In the genomic region with DNA sequence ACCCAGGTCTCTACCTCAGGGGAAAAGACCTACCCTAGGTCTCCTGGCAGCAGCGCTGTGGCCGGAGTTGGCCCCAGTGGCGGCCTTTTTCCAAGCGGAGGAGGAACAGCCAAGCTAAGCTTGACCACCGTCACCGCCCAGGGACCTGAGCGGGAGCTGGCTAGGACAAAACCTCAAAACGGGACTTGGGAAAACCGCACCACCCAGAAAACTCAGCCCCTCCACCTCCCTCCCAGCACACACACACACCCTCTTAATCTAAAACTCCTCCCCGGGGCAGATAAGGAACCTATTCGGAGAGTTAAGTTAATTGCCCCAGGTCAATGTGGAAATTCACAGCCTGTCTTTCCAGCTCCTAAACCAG, we compare ENCODE assay signal across 9 cellular contexts. TPM values are rescaled to one million over a fixed set of nuclear protein-coding genes. Genes with fewer than 3 reads are reported as not detected.
A peak's percentile ranks its signal among the peaks of the same experiment; 100 is the strongest.
DNase-seq lines count a peak whose midpoint lies in the region; ATAC-seq, FAIRE-seq and TF ChIP-seq lines count a peak whose summit lies in the region.
"Had no signal": no experiment of that assay in that cellular context is flagged by ENCODE, and none has a peak within 500 bp of the region (broad histone marks: within the 10 kb centered on the region; RNA-seq: fewer than 3 reads in every experiment).

No MANE protein-coding gene starts in this region.

- intact Hi-C loops in Calu3 (cut with micrococcal nuclease; ENCODE audit: unreplicated experiment) = loop anchor here (5.0 to 10.0 kb wide), 3 partner anchors 78 to 200 kb away; no protein-coding TSS in a partner anchor
- intact Hi-C loops in esophagus muscularis mucosa (cut with DNase I) = loop anchor here (10.0 kb wide), 1 partner anchor 190 kb away; no protein-coding TSS in a partner anchor

- H3K4me2 ChIP-seq in neural progenitor cell = peak overlapping the region; percentile 87

- H3K27ac Mint-ChIP-seq in Calu3 (ENCODE audit: unreplicated experiment) (peak overlapping the region; percentile 46), neural progenitor cell (peak overlapping the region; percentile 16)

- H3K27me3 Mint-ChIP-seq in Calu3 (ENCODE audit: unreplicated experiment) (peaks cover 32% of the 10 kb centered on the region), neural progenitor cell (ENCODE audit: insufficient read depth, low read depth) (peaks cover 8% of the 10 kb centered on the region)

- H3K4me3 ChIP-seq in esophagus muscularis mucosa (peak overlapping the region; percentile 78 to 96 (median 88)), neural progenitor cell (peak overlapping the region; percentile 78)

- H3K9me3 ChIP-seq in esophagus muscularis mucosa (no peaks in the 10 kb centered on the region), neural progenitor cell (ENCODE audit: low read depth) (no peaks in the 10 kb centered on the region)

- H3K36me3 ChIP-seq in esophagus muscularis mucosa (no peaks in the 10 kb centered on the region), neural progenitor cell (no peaks in the 10 kb centered on the region)

- WGBS in esophagus muscularis mucosa = 40% methylated on average over 4 of the region's 11 CpGs

- peaks cover 13% of the 10 kb centered on the region for H4K20me1 ChIP-seq in neural progenitor cell (ENCODE audit: low read depth)

- H3K79me2 ChIP-seq in neural progenitor cell (ENCODE audit: low read depth) = peaks cover 23% of the 10 kb centered on the region

- H3K27ac ChIP-seq in esophagus muscularis mucosa (replicated peaks in 1 of 4) = peak overlapping the region; percentile 87 to 92 (median 90)
- H3K27ac ChIP-seq in neural progenitor cell = peak overlapping the region; percentile 47

- no peak for ATAC-seq in HG03439 (IDR thresholded peaks at IDR 0.05; ENCODE audit: unreplicated experiment)
- no peak for ATAC-seq in GM19455 (IDR thresholded peaks at IDR 0.05; ENCODE audit: unreplicated experiment)

- peaks cover 20% of the 10 kb centered on the region for H3K4me1 Mint-ChIP-seq in Calu3 (ENCODE audit: low read depth, unreplicated experiment)
- peaks cover 28% of the 10 kb centered on the region for H3K4me1 Mint-ChIP-seq in neural progenitor cell

- no TSS peak for BruUV-seq in Calu3 (replicated peaks; lab: Mats Ljungman, UMichigan)

- TF ChIP-seq EP300 in esophagus muscularis mucosa (IDR thresholded peaks at IDR 0.05) = no peak

- H3K27me3 ChIP-seq in esophagus muscularis mucosa (no peaks in the 10 kb centered on the region), neural progenitor cell (no peaks in the 10 kb centered on the region)

- no peak overlapping the region for H3K9ac ChIP-seq in neural progenitor cell

- peaks cover 60% of the 10 kb centered on the region for H3F3A ChIP-seq in neural progenitor cell (ENCODE audit: low read depth)

- H3K36me3 Mint-ChIP-seq in Calu3 (ENCODE audit: insufficient read depth, unreplicated experiment) = peaks cover 36% of the 10 kb centered on the region
- no peaks in the 10 kb centered on the region for H3K36me3 Mint-ChIP-seq in neural progenitor cell

- H3K4me3 Mint-ChIP-seq in Calu3 (ENCODE audit: low read depth, unreplicated experiment) (peak overlapping the region; percentile 98), neural progenitor cell (peak overlapping the region; percentile 100)

- peak; percentile 51 for DNase-seq in Calu3
- DNase-seq in OCI-M1 (lab: John Stamatoyannopoulos, UW) = peak; percentile 60
- no peak for DNase-seq in esophagus muscularis mucosa (ENCODE audit: extremely low spot score)
- peak; percentile 70 for DNase-seq in neural progenitor cell (ENCODE audit: low spot score)
- no peak for DNase-seq in urothelium cell line (ENCODE audit: low spot score)
- DNase-seq in SK-N-DZ (ENCODE audit: low spot score) = no peak

- H2AFZ ChIP-seq in neural progenitor cell (replicated peaks) = peak overlapping the region; percentile 61

- TF ChIP-seq CTCF in Calu3 (IDR thresholded peaks at IDR 0.05; ENCODE audit: unreplicated experiment) = no peak
- no peak for TF ChIP-seq CTCF in esophagus muscularis mucosa (IDR thresholded peaks at IDR 0.05)
- no peak for TF ChIP-seq CTCF in neural progenitor cell (IDR thresholded peaks at IDR 0.05)

- CTCF ChIA-PET in Calu3 (lab: Charles Lee) = interaction anchor here (0.6 to 1.3 kb wide), 5 partner anchors 25 to 215 kb away, joined by 3 to 6 read pairs (median 3); no protein-coding TSS in a partner anchor

- peaks cover 26 to 35% (median 32%) of the 10 kb centered on the region in 4 donors for H3K4me1 ChIP-seq in esophagus muscularis mucosa
- peaks cover 27% of the 10 kb centered on the region for H3K4me1 ChIP-seq in neural progenitor cell

- FAIRE-seq in urothelium cell line (lab: Jason Lieb, UNC) = no peak
- FAIRE-seq: endometrium had no signal

- H3K9me3 Mint-ChIP-seq in Calu3 (ENCODE audit: low read depth, unreplicated experiment) = no peaks in the 10 kb centered on the region
- H3K9me3 Mint-ChIP-seq in neural progenitor cell = no peaks in the 10 kb centered on the region

- no peak for TF ChIP-seq POLR2A in esophagus muscularis mucosa (IDR thresholded peaks at IDR 0.05; ENCODE audit: low read depth)

RNA-seq across cellular contexts. Expression of a gene that starts 2.7 kb away (rescaled TPM):
- total RNA-seq in Calu3 (2022) (0.81 and 1.4 TPM in 2 replicates), esophagus muscularis mucosa (1 to 10 TPM; 4.6 to 8.6 (median 6.4) TPM), neural progenitor cell (ENCODE audit: low replicate concordance) (8.3 and 12.3 TPM in 2 replicates)
- polyA plus RNA-seq in SK-N-DZ (2014; cell fraction: cytosol; rRNA removed) = 3.6 and 4.3 TPM in 2 replicates
- 5.0 and 7.1 TPM in 2 replicates for polyA plus RNA-seq in SK-N-DZ (2014; cell fraction: nucleus; rRNA removed)

Comparison
In these comparisons a context has a peak if more than half of its experiments do, and no peak if none do; other contexts are left out.
1. DNase-seq: peak in Calu3 (single experiment), OCI-M1 (single experiment) and neural progenitor cell (single experiment); none in esophagus muscularis mucosa (single experiment), urothelium cell line (single experiment) and SK-N-DZ (single experiment).